9 cellular contexts compared by ENCODE assay signal in genomic region chr12:24909667-24910066, GRCh38. TPM values are rescaled to one million over a fixed set of nuclear protein-coding genes. Genes with fewer than 3 reads are reported as not detected.
DNase-seq lines count a peak whose midpoint lies in the region; ATAC-seq and TF ChIP-seq lines count a peak whose summit lies in the region.
"Had no signal": no experiment of that assay in that cellular context is flagged by ENCODE, and none has a peak within 500 bp of the region (broad histone marks: within the 10 kb centered on the region; RNA-seq: fewer than 3 reads in every experiment).

No MANE protein-coding gene starts in this region.

- no peak for TF ChIP-seq EP300 in SK-N-SH (IDR thresholded peaks at IDR 0.05; ENCODE audit: borderline replicate concordance in 1 of 2, low read depth in 1 of 2, low read length in 1 of 2)

- H3K4me1 ChIP-seq in GM23248 (ENCODE audit: insufficient read depth) = peaks cover 40% of the 10 kb centered on the region
- H3K4me1 ChIP-seq in SK-N-SH (ENCODE audit: control insufficient read depth in 1 of 2, insufficient read depth in 2 of 2, low read depth in 1 of 2, low read length in 1 of 2) = peaks cover 24 to 36% of the 10 kb centered on the region in 2 experiments
- peaks cover 17% of the 10 kb centered on the region for H3K4me1 ChIP-seq in smooth muscle cell (ENCODE audit: low read depth)

- no peak overlapping the region for H3K4me2 ChIP-seq in GM23248 (ENCODE audit: unreplicated experiment)
- no peak overlapping the region for H3K4me2 ChIP-seq in SK-N-SH
- H3K4me2 ChIP-seq in smooth muscle cell = no peak overlapping the region

- peak overlapping the region; percentile 12; the same call in 1 of the 2 replicates for H3K9ac ChIP-seq in GM23248
- H3K9ac ChIP-seq in SK-N-SH = no peak overlapping the region
- no peak overlapping the region for H3K9ac ChIP-seq in smooth muscle cell (ENCODE audit: low read depth)

- no peaks in the 10 kb centered on the region for H3K9me2 ChIP-seq in GM23248 (ENCODE audit: insufficient read depth)
- no peaks in the 10 kb centered on the region for H3K9me2 ChIP-seq in SK-N-SH

- H3K27me3 ChIP-seq in GM23248 (replicated peaks; ENCODE audit: insufficient read depth) (no peaks in the 10 kb centered on the region), SK-N-SH (ENCODE audit: insufficient read depth) (no peaks in the 10 kb centered on the region), smooth muscle cell (ENCODE audit: low read depth) (no peaks in the 10 kb centered on the region)

- CTCF ChIA-PET in SK-N-SH (lab: Yijun Ruan, JAX) = no interaction called here

- 2% methylated on average over 3 of the region's 3 CpGs for WGBS in GM23248 (ENCODE audit: low coverage in 1 of 2, low lambda C conversion rate in 2 of 2, missing lambda C conversion rate in 2 of 2), 2 experiments
- WGBS in SK-N-SH (ENCODE audit: low lambda C conversion rate) = 20% methylated on average over 3 of the region's 3 CpGs
- WGBS in smooth muscle cell (ENCODE audit: low lambda C conversion rate) = 13% methylated on average over 3 of the region's 3 CpGs

- H2AFZ ChIP-seq in GM23248 (no peak overlapping the region), SK-N-SH (ENCODE audit: low read depth) (no peak overlapping the region), smooth muscle cell (ENCODE audit: low read depth) (no peak overlapping the region)

- ATAC-seq in GM18858 (IDR thresholded peaks at IDR 0.05; ENCODE audit: unreplicated experiment) = no peak

- H3K36me3 Mint-ChIP-seq in activated T-cell treated with anti-CD3 and anti-CD28 coated beads, Interleukin-2, amount 50 U/mL, for 24 hours (ENCODE audit: low read depth) = no peaks in the 10 kb centered on the region

- no peak overlapping the region for H3K4me3 Mint-ChIP-seq in activated T-cell treated with anti-CD3 and anti-CD28 coated beads, Interleukin-2, amount 50 U/mL, for 24 hours

- H3F3A ChIP-seq in GM23248 (ENCODE audit: insufficient read depth) = peaks cover 45% of the 10 kb centered on the region
- H3F3A ChIP-seq in SK-N-SH (replicated peaks; ENCODE audit: insufficient read depth) = peaks cover 41% of the 10 kb centered on the region
- no peaks in the 10 kb centered on the region for H3F3A ChIP-seq in smooth muscle cell (ENCODE audit: low read depth)

- in situ Hi-C loops in GM23248 (cut with MboI) = no loop called here

- H3K36me3 ChIP-seq in GM23248 (ENCODE audit: low read depth) (no peaks in the 10 kb centered on the region), SK-N-SH (replicated peaks in 1 of 2; ENCODE audit: control insufficient read depth in 1 of 2, insufficient read depth in 2 of 2, low read length in 1 of 2) (peaks cover 0 to 33% of the 10 kb centered on the region in 2 experiments), smooth muscle cell (ENCODE audit: low read depth) (no peaks in the 10 kb centered on the region)
- H3K36me3 ChIP-seq: stomach had no signal

- H3K27ac Mint-ChIP-seq in activated T-cell treated with anti-CD3 and anti-CD28 coated beads, Interleukin-2, amount 50 U/mL, for 24 hours = no peak overlapping the region

- H3K9me3 Mint-ChIP-seq in activated T-cell treated with anti-CD3 and anti-CD28 coated beads, Interleukin-2, amount 50 U/mL, for 24 hours = no peaks in the 10 kb centered on the region

- no peak for TF ChIP-seq RAD21 in SK-N-SH (IDR thresholded peaks at IDR 0.05; ENCODE audit: low read length)

- H4K20me1 ChIP-seq in GM23248 (ENCODE audit: insufficient read depth) (no peaks in the 10 kb centered on the region), SK-N-SH (ENCODE audit: insufficient read depth) (peaks cover 9% of the 10 kb centered on the region), smooth muscle cell (ENCODE audit: low read depth) (peaks cover 100% of the 10 kb centered on the region)

- TF ChIP-seq CTCF in SK-N-SH (IDR thresholded peaks at IDR 0.05) (no peak), foreskin fibroblast (IDR thresholded peaks at IDR 0.05; ENCODE audit: low read depth, low read length) (no peak), smooth muscle cell (IDR thresholded peaks at IDR 0.05; ENCODE audit: borderline replicate concordance, insufficient read depth, poor library complexity, severe bottlenecking) (no peak)

- POLR2A ChIA-PET in SK-N-SH (lab: Yijun Ruan, JAX) = no interaction called here

- H3K9me3 ChIP-seq in GM23248 (ENCODE audit: low read depth) (no peaks in the 10 kb centered on the region), SK-N-SH (no peaks in the 10 kb centered on the region), smooth muscle cell (replicated peaks; ENCODE audit: low read depth) (no peaks in the 10 kb centered on the region)
- H3K9me3 ChIP-seq: stomach had no signal

- peak; percentile 93 for DNase-seq in GM23248
- DNase-seq in SK-N-SH = no peak
- DNase-seq in foreskin fibroblast = peak; percentile 93 to 95
- no peak for DNase-seq in smooth muscle cell (lab: John Stamatoyannopoulos, UW; ENCODE audit: unreplicated experiment)
- DNase-seq in activated T-cell treated with anti-CD3 and anti-CD28 coated beads, Interleukin-2, amount 50 U/mL, for 24 hours = no peak
- no peak for DNase-seq in NCI-H748 (lab: John Stamatoyannopoulos, UW; ENCODE audit: unreplicated experiment)
- no peak for DNase-seq in NCI-H1417 treated with DMSO at 0.1 percent for 48 hours (lab: John Stamatoyannopoulos, UW)
- DNase-seq: stomach had no signal

- H3K4me1 Mint-ChIP-seq in activated T-cell treated with anti-CD3 and anti-CD28 coated beads, Interleukin-2, amount 50 U/mL, for 24 hours (ENCODE audit: low read depth) = no peaks in the 10 kb centered on the region

- peaks cover 7% of the 10 kb centered on the region for H3K27me3 Mint-ChIP-seq in activated T-cell treated with anti-CD3 and anti-CD28 coated beads, Interleukin-2, amount 50 U/mL, for 24 hours

- H3K79me2 ChIP-seq in GM23248 (ENCODE audit: insufficient read depth) (peaks cover 42% of the 10 kb centered on the region), SK-N-SH (ENCODE audit: insufficient read depth) (peaks cover 89% of the 10 kb centered on the region), smooth muscle cell (ENCODE audit: low read depth) (peaks cover 60% of the 10 kb centered on the region)

- H3K27ac ChIP-seq in GM23248 (peak overlapping the region; percentile 70), SK-N-SH (ENCODE audit: low read depth in 2 of 2, low read length in 1 of 2) (peak overlapping the region in 1 of 2 experiments; percentile 52; a peak in 2 of 4 replicates), smooth muscle cell (ENCODE audit: low read depth) (peak overlapping the region; percentile 64)
- H3K27ac ChIP-seq: stomach had no signal

- H3K4me3 ChIP-seq in GM23248 (no peak overlapping the region), SK-N-SH (ENCODE audit: low read depth in 2 of 2, low read length in 1 of 2) (no peak overlapping the region), foreskin fibroblast (ENCODE audit: low read depth in 1 of 2, low read length in 2 of 2) (no peak overlapping the region), smooth muscle cell (no peak overlapping the region)
- H3K4me3 ChIP-seq: stomach had no signal

TF ChIP-seq in SK-N-SH, 30 proteins besides CTCF, POLR2A, EP300 and RAD21:
- TF ChIP-seq POLR2AphosphoS5 (IDR thresholded peaks at IDR 0.05; ENCODE audit: low read depth, low read length) (no peak), PBX3 (IDR thresholded peaks at IDR 0.05) (peak; percentile 51; the same call in 1 of the 2 replicates), USF1 (IDR thresholded peaks at IDR 0.05; ENCODE audit: borderline replicate concordance, low read depth) (peak; percentile 51; the same call in 1 of the 2 replicates), FOXJ3 (CRISPR knock-in tag; IDR thresholded peaks at IDR 0.05) (no peak), MEF2A (IDR thresholded peaks at IDR 0.05; ENCODE audit: borderline replicate concordance, low read depth) (peak; percentile 86), MAX (IDR thresholded peaks at IDR 0.05; ENCODE audit: low read depth) (0 out of 2 replicates have a peak, but pooled peaks have one; percentile 32), TCF12 (IDR thresholded peaks at IDR 0.05) (peak; percentile 74)

RNA-seq across cellular contexts. Expression of gene BCAT1, which starts 39.2 kb away (rescaled TPM):
- total RNA-seq in GM23248 (2014; rRNA removed; shearing (Covaris generic)) = 72.1 and 109 TPM in 2 replicates
- polyA plus RNA-seq in GM23248 (2016; fragmentation: Nextera tagmentation; extraction: Ambion mirVana) (51.9 and 60.6 TPM in 2 replicates), SK-N-SH (2012; rRNA removed) (7.7 and 9.1 TPM in 2 replicates), smooth muscle cell (57.4 and 78.2 TPM in 2 replicates)
- polyA plus RNA-seq in SK-N-SH (2012; cell fraction: cytosol; rRNA removed) = 12.2 and 12.4 TPM in 2 replicates
- polyA plus RNA-seq in SK-N-SH (2012; cell fraction: nucleus; rRNA removed) = 7.0 and 12.2 TPM in 2 replicates
- total RNA-seq in smooth muscle cell = 174 and 200 TPM in 2 replicates

Comparison
In these comparisons a context has a peak if more than half of its experiments do, and no peak if none do; other contexts are left out.
1. DNase-seq: peak in GM23248 (single experiment) and foreskin fibroblast (2 of 2); none in SK-N-SH (single experiment), smooth muscle cell (single experiment), activated T-cell treated with anti-CD3 and anti-CD28 coated beads, Interleukin-2, amount 50 U/mL, for 24 hours (single experiment), NCI-H748 (single experiment) and NCI-H1417 treated with DMSO at 0.1 percent for 48 hours (single experiment).